Comparison of ENCODE assay signal across 1 cellular context in genomic region chr10:78774999-78775711, GRCh38.
TF ChIP-seq lines count a peak whose summit lies in the region.

No MANE protein-coding gene starts in this region.

TF ChIP-seq in HepG2, 621 proteins besides CTCF, POLR2A, EP300 and RAD21 (continued from another document and continues in another):
- TF ChIP-seq ZNF367 (CRISPR knock-in tag; IDR thresholded peaks at IDR 0.05; ENCODE audit: borderline replicate concordance) (no peak), TBL1XR1 (IDR thresholded peaks at IDR 0.05; ENCODE audit: borderline replicate concordance, low read length, partially characterized antibody) (no peak), HMGXB3 (CRISPR knock-in tag; IDR thresholded peaks at IDR 0.05; ENCODE audit: borderline replicate concordance) (no peak), LCORL (IDR thresholded peaks at IDR 0.05) (no peak), LCORL (CRISPR knock-in tag; IDR thresholded peaks at IDR 0.05) (peak; percentile 72; the same call in 1 of the 2 replicates), ZFY (CRISPR knock-in tag; IDR thresholded peaks at IDR 0.05) (peak; percentile 48; the same call in 1 of the 2 replicates), ZNF576 (CRISPR knock-in tag; IDR thresholded peaks at IDR 0.05) (no peak), SRY (CRISPR knock-in tag; IDR thresholded peaks at IDR 0.05) (no peak), KLF12 (CRISPR knock-in tag; IDR thresholded peaks at IDR 0.05; ENCODE audit: borderline replicate concordance) (no peak), ZBTB25 (CRISPR knock-in tag; IDR thresholded peaks at IDR 0.05) (no peak), ZBTB46 (CRISPR knock-in tag; IDR thresholded peaks at IDR 0.05; ENCODE audit: borderline replicate concordance) (no peak), ZMAT3 (CRISPR knock-in tag; conservative IDR thresholded peaks at IDR 0.05) (no peak), ZNF460 (CRISPR knock-in tag; IDR thresholded peaks at IDR 0.05; ENCODE audit: borderline replicate concordance) (no peak; the same call in 1 of the 2 replicates), FUBP1 (CRISPR knock-in tag; IDR thresholded peaks at IDR 0.05; ENCODE audit: borderline replicate concordance) (no peak), SYNCRIP (IDR thresholded peaks at IDR 0.05; ENCODE audit: insufficient read depth, low read depth, low read length) (no peak), ZNF597 (CRISPR knock-in tag; IDR thresholded peaks at IDR 0.05) (no peak), ZGPAT (CRISPR knock-in tag; IDR thresholded peaks at IDR 0.05) (no peak), NR2F1 (CRISPR knock-in tag; IDR thresholded peaks at IDR 0.05) (peak; percentile 29 to 59; a peak in 3 of 4 replicates), SNRNP70 (IDR thresholded peaks at IDR 0.05; ENCODE audit: low read depth, low read length) (no peak), ZNF574 (CRISPR knock-in tag; IDR thresholded peaks at IDR 0.05) (peak; percentile 58), ZBTB44 (CRISPR knock-in tag; IDR thresholded peaks at IDR 0.05) (no peak), SNAI1 (CRISPR knock-in tag; IDR thresholded peaks at IDR 0.05; ENCODE audit: borderline replicate concordance) (no peak), ZNF740 (CRISPR knock-in tag; IDR thresholded peaks at IDR 0.05) (no peak), EHMT2 (IDR thresholded peaks at IDR 0.05; ENCODE audit: borderline replicate concordance, low read depth, low read length) (no peak; the same call in 1 of the 2 replicates), NCOR1 (IDR thresholded peaks at IDR 0.05; ENCODE audit: borderline replicate concordance, low read length) (peak; percentile 61; the same call in 1 of the 2 replicates), ZNF20 (CRISPR knock-in tag; IDR thresholded peaks at IDR 0.05) (no peak), FOXO1 (CRISPR knock-in tag; IDR thresholded peaks at IDR 0.05) (no peak; the same call in 1 of the 2 replicates), KDM5B (CRISPR knock-in tag; IDR thresholded peaks at IDR 0.05; ENCODE audit: borderline replicate concordance) (no peak), CEBPG (CRISPR knock-in tag; IDR thresholded peaks at IDR 0.05) (no peak), FOXC1 (CRISPR knock-in tag; IDR thresholded peaks at IDR 0.05; ENCODE audit: borderline replicate concordance) (no peak), AHR (CRISPR knock-in tag; IDR thresholded peaks at IDR 0.05) (no peak), MXD4 (CRISPR knock-in tag; IDR thresholded peaks at IDR 0.05) (no peak), ZHX1 (CRISPR knock-in tag; IDR thresholded peaks at IDR 0.05; ENCODE audit: low read depth) (no peak), HNRNPL (IDR thresholded peaks at IDR 0.05; ENCODE audit: low read depth, low read length) (peak; percentile 76; the same call in 1 of the 2 replicates), ZKSCAN1 (IDR thresholded peaks at IDR 0.05; ENCODE audit: low read length) (no peak), DDIT3 (CRISPR knock-in tag; IDR thresholded peaks at IDR 0.05) (no peak)
